In genomic region chr17:41500131-41500911, GRCh38 we compare ENCODE assay signal across 12 cellular contexts. TPM values are rescaled to one million over a fixed set of nuclear protein-coding genes. Genes with fewer than 3 reads are reported as not detected.
DNase-seq lines count a peak whose midpoint lies in the region; ATAC-seq, FAIRE-seq and TF ChIP-seq lines count a peak whose summit lies in the region.
"Had no signal": no experiment of that assay in that cellular context is flagged by ENCODE, and none has a peak within 500 bp of the region (broad histone marks: within the 10 kb centered on the region; RNA-seq: fewer than 3 reads in every experiment).

No MANE protein-coding gene starts in this region.

- peak overlapping the region; percentile 99; the same call in 1 of the 2 replicates for H2BK12ac ChIP-seq in H1 (ENCODE audit: low read depth, low read length)

- no peak overlapping the region; the same call in 1 of the 2 replicates for H2AK5ac ChIP-seq in H1 (ENCODE audit: low read depth, low read length)

- H2BK20ac ChIP-seq in H1 (ENCODE audit: low read length) = peak overlapping the region; percentile 91

- no peak overlapping the region for H3K4ac ChIP-seq in H1 (replicated peaks; ENCODE audit: insufficient read length, low read depth, low read length)

- peak overlapping the region; percentile 57; the same call in 1 of the 2 replicates for H2BK5ac ChIP-seq in H1 (ENCODE audit: low read depth, low read length)

- no peaks in the 10 kb centered on the region for H3K9me2 ChIP-seq in PC-9 (ENCODE audit: insufficient read depth)

- no peak overlapping the region for H3K14ac ChIP-seq in H1 (ENCODE audit: insufficient read length)

- H3K79me2 ChIP-seq in PC-9 (ENCODE audit: low read depth) (peaks cover 38% of the 10 kb centered on the region), H1 (ENCODE audit: control insufficient read depth in 1 of 2, insufficient read depth in 2 of 2, low read length in 2 of 2) (no peaks in the 10 kb centered on the region)

- no peak overlapping the region; the same call in none of the 2 replicates for H4K8ac ChIP-seq in H1 (ENCODE audit: extremely low read depth, insufficient read depth, low read length)

- H3K27me3 ChIP-seq in PC-9 (ENCODE audit: insufficient read depth, low read depth) = no peaks in the 10 kb centered on the region
- H3K27me3 ChIP-seq in H1 (replicated peaks in 1 of 4; ENCODE audit: control insufficient read depth in 3 of 4, extremely low read depth in 1 of 4, insufficient read depth in 3 of 4, low read length in 3 of 4) = no peaks in the 10 kb centered on the region
- H3K27me3 ChIP-seq in effector memory CD4-positive, alpha-beta T cell (replicated peaks; ENCODE audit: control insufficient read depth, insufficient read depth, low read length, poor library complexity, severe bottlenecking) = no peaks in the 10 kb centered on the region

- H4K91ac ChIP-seq in H1 (replicated peaks; ENCODE audit: insufficient read length, low read length) = peak overlapping the region; percentile 93

- TF ChIP-seq CTCF in PC-9 (conservative IDR thresholded peaks at IDR 0.05) (no peak), H1 (IDR thresholded peaks at IDR 0.05; ENCODE audit: control extremely low read depth in 1 of 3, insufficient read depth in 1 of 3, low read depth in 1 of 3, low read length in 3 of 3) (no peak), omental fat pad (IDR thresholded peaks at IDR 0.05) (no peak)

- H2AFZ ChIP-seq in PC-9 (no peak overlapping the region), H1 (ENCODE audit: low read length) (0 out of 2 replicates have a peak overlapping the region, but pooled peaks have one; percentile 55)

- H3K23ac ChIP-seq in H1 (ENCODE audit: insufficient read length) = no peak overlapping the region

- peak; percentile 41 for ATAC-seq in omental fat pad (ENCODE audit: low FRiP score)
- no peak for ATAC-seq in HG03432 (IDR thresholded peaks at IDR 0.05; ENCODE audit: unreplicated experiment)
- ATAC-seq: T-cell had no signal

- no peak for FAIRE-seq in H1 (lab: Jason Lieb, UNC)

- no peaks in the 10 kb centered on the region for H4K20me1 ChIP-seq in PC-9 (ENCODE audit: insufficient read depth)
- H4K20me1 ChIP-seq in H1 (replicated peaks in 1 of 2; ENCODE audit: control insufficient read depth in 1 of 2, insufficient read depth in 2 of 2, low read length in 2 of 2) = no peaks in the 10 kb centered on the region

- peak overlapping the region; percentile 73 for H3K4me2 ChIP-seq in PC-9
- H3K4me2 ChIP-seq in H1 (ENCODE audit: insufficient read depth in 1 of 2, low read depth in 2 of 2, low read length in 2 of 2) = peak overlapping the region; percentile 25 to 48

- H3F3A ChIP-seq in PC-9 (ENCODE audit: insufficient read depth, low read depth) = peaks cover 44% of the 10 kb centered on the region

- H3K4me3 ChIP-seq in PC-9 (peak overlapping the region; percentile 36; the same call in 1 of the 2 replicates), H1 (ENCODE audit: extremely low read depth in 1 of 4, insufficient read depth in 2 of 4, low read depth in 3 of 4, low read length in 4 of 4) (peak overlapping the region in 1 of 4 experiments; percentile 3; a peak in 1 of 8 replicates)
- no peak overlapping the region for H3K4me3 ChIP-seq in effector memory CD4-positive, alpha-beta T cell (ENCODE audit: insufficient read depth, low read depth, low read length, poor library complexity, severe bottlenecking)
- H3K4me3 ChIP-seq: suprapubic skin had no signal

- no peak for TF ChIP-seq POLR2A in H1 (IDR thresholded peaks at IDR 0.05; ENCODE audit: control extremely low read depth in 1 of 2, low read depth in 2 of 2, low read length in 2 of 2)

- BruUV-seq in PC-9 (replicated peaks; lab: Mats Ljungman, UMichigan) = TSS peak; percentile 66

- H3K23me2 ChIP-seq in H1 (ENCODE audit: low read depth, low read length) = no peaks in the 10 kb centered on the region

- no peaks in the 10 kb centered on the region for H3K79me1 ChIP-seq in H1 (ENCODE audit: low read depth, low read length)

- peak overlapping the region in 1 of 4 experiments; percentile 24; a peak in 1 of 7 replicates for H3K9ac ChIP-seq in H1 (replicated peaks in 1 of 4; ENCODE audit: extremely low read depth in 1 of 4, low read depth in 3 of 4, low read length in 3 of 4)

- WGBS in H1 (ENCODE audit: extremely low coverage in 1 of 2, insufficient coverage in 1 of 2, insufficient read length in 1 of 2, insufficient replicate concordance in 2 of 2, low coverage in 1 of 2, low lambda C conversion rate in 2 of 2, missing lambda C conversion rate in 1 of 2), 2 experiments = 78% methylated on average over 15 of the region's 15 CpGs; no CpG with 5 or more reads in 1 of the 2 experiments

- TF ChIP-seq RAD21 in H1 (IDR thresholded peaks at IDR 0.05 in 1 of 2, conservative IDR thresholded peaks at IDR 0.05 in 1 of 2; ENCODE audit: low read depth in 2 of 2, low read length in 2 of 2) = no peak

- H3K56ac ChIP-seq in H1 (replicated peaks; ENCODE audit: insufficient read length, low read depth, low read length) = no peak overlapping the region

- peak; percentile 26 for DNase-seq in GM04504 (ENCODE audit: low read depth)
- DNase-seq in PC-9 = peak; percentile 74 to 92
- no peak for DNase-seq in H1 (ENCODE audit: low read depth in 1 of 2, low spot score in 2 of 2)
- no peak for DNase-seq in omental fat pad (ENCODE audit: low spot score)
- no peak for DNase-seq in NCI-H748 (lab: John Stamatoyannopoulos, UW; ENCODE audit: unreplicated experiment)
- no peak for DNase-seq in effector memory CD4-positive, alpha-beta T cell
- DNase-seq in activated effector memory CD4-positive, alpha-beta T cell treated with Interleukin-2 at 50 U/mL for 16 hours = no peak
- DNase-seq: T-cell had no signal

- H4K5ac ChIP-seq in H1 (ENCODE audit: insufficient read length, low read depth, low read length) = no peak overlapping the region

- H3K4me1 ChIP-seq in PC-9 (replicated peaks; ENCODE audit: insufficient read depth) (peaks cover 81% of the 10 kb centered on the region), H1 (replicated peaks in 1 of 4; ENCODE audit: control insufficient read depth in 3 of 4, insufficient read depth in 4 of 4, low read length in 3 of 4) (peaks cover 0 to 19% (median 12%) of the 10 kb centered on the region in 4 experiments; a peak in 6 of 7 replicates)
- peaks cover 6% of the 10 kb centered on the region for H3K4me1 ChIP-seq in effector memory CD4-positive, alpha-beta T cell (ENCODE audit: control insufficient read depth, insufficient read depth, low read length, poor library complexity, severe bottlenecking)

- peak overlapping the region; percentile 60; the same call in 1 of the 2 replicates for H3K18ac ChIP-seq in H1 (ENCODE audit: extremely low read depth, low read length)

- H3K27ac ChIP-seq in PC-9 = peak overlapping the region; percentile 75
- no peak overlapping the region for H3K27ac ChIP-seq in H1 (ENCODE audit: low read depth, low read length)
- no peak overlapping the region for H3K27ac ChIP-seq in effector memory CD4-positive, alpha-beta T cell (ENCODE audit: insufficient read depth, low read length, poor library complexity, severe bottlenecking)
- H3K27ac ChIP-seq: suprapubic skin had no signal

- H2BK120ac ChIP-seq in H1 (replicated peaks; ENCODE audit: low read depth, low read length) = peak overlapping the region; percentile 38

- intact Hi-C loops in PC-9 (cut with micrococcal nuclease; ENCODE audit: unreplicated experiment) = no loop called here

- POLR2A ChIA-PET in PC-9 (lab: Charles Lee; ENCODE audit: unreplicated experiment) (interaction anchor here (0.6 to 1.0 kb wide), 9 partner anchors 19 to 292 kb away, joined by 3 to 7 read pairs (median 3); partner anchors contain the start of gene KRT15), H1 (lab: Charles Lee; ENCODE audit: partially characterized antibody) (interaction anchor here (1.0 to 5.6 kb wide), 5 partner anchors 12 to 189 kb away, joined by 3 to 32 read pairs (median 4); partner anchors contain the start of genes EIF1 and KRT19)

- H2BK15ac ChIP-seq in H1 (ENCODE audit: low read length) = peak overlapping the region; percentile 97; the same call in 1 of the 2 replicates

- no peaks in the 10 kb centered on the region for H3K9me3 ChIP-seq in PC-9 (ENCODE audit: insufficient read depth, low read depth)
- no peaks in the 10 kb centered on the region for H3K9me3 ChIP-seq in H1 (ENCODE audit: insufficient read depth in 2 of 2, low read depth in 1 of 2, low read length in 1 of 2)
- no peaks in the 10 kb centered on the region for H3K9me3 ChIP-seq in effector memory CD4-positive, alpha-beta T cell (ENCODE audit: control insufficient read depth, low read length)
- H3K9me3 ChIP-seq: suprapubic skin had no signal

- CTCF ChIA-PET in PC-9 (lab: Charles Lee) = interaction anchor here (1.4 to 1.7 kb wide), 2 partner anchors 48 to 177 kb away, joined by 5 to 6 read pairs; no protein-coding TSS in a partner anchor
- CTCF ChIA-PET in H1 (lab: Charles Lee; ENCODE audit: partially characterized antibody) = interaction anchor here (0.6 to 33.9 kb wide), 11 partner anchors 11 to 575 kb away, joined by 3 to 427 read pairs (median 6); partner anchors contain the start of gene KRT36

- H3K36me3 ChIP-seq in PC-9 (ENCODE audit: low read depth) (no peaks in the 10 kb centered on the region), H1 (ENCODE audit: control insufficient read depth in 2 of 4, insufficient read depth in 4 of 4, low read length in 3 of 4) (no peaks in the 10 kb centered on the region)
- H3K36me3 ChIP-seq in effector memory CD4-positive, alpha-beta T cell (ENCODE audit: control insufficient read depth, insufficient read depth, low read length) = no peaks in the 10 kb centered on the region
- H3K36me3 ChIP-seq: suprapubic skin had no signal

- no peak for TF ChIP-seq EP300 in H1 (IDR thresholded peaks at IDR 0.05; ENCODE audit: borderline replicate concordance in 1 of 2, low read depth in 2 of 2, low read length in 2 of 2)

RNA-seq across cellular contexts. Expression of gene KRT13, which starts 5.1 kb away (rescaled TPM):
- total RNA-seq in PC-9 (2021) = 606 and 1,548 TPM in 2 replicates
- total RNA-seq in H1 (2021; fragmentation: NEBNext Ultra II Directional; extraction: Animal tissue kit (Norgen Biotek cat#: 25700)) = not detected in 2 replicates
- polyA plus RNA-seq in H1 (2011; rRNA removed) = 0.09 and 0.17 TPM in 2 replicates
- not detected for polyA plus RNA-seq in H1 (2011; cell fraction: cytosol; rRNA removed)
- not detected for polyA plus RNA-seq in H1 (2011; cell fraction: nucleus; rRNA removed)
- polyA plus RNA-seq in H1 (2012, experiment 1 of 2) = not detected in 4 replicates
- not detected for polyA plus RNA-seq in H1 (2012, experiment 2 of 2)
- not detected for polyA plus RNA-seq in H1 (2013, experiment 1 of 2)
- polyA plus RNA-seq in H1 (2013, experiment 2 of 2) = not detected
- polyA minus RNA-seq in H1 (2011; rRNA and poly(A)+ RNA removed) = not detected in 2 replicates
- not detected for polyA minus RNA-seq in H1 (2011; cell fraction: cytosol; rRNA and poly(A)+ RNA removed)
- polyA minus RNA-seq in H1 (2011; cell fraction: nucleus; rRNA and poly(A)+ RNA removed) = not detected
- total RNA-seq in omental fat pad = under 1 TPM in 1 of 4 donors, not detected in 3; 0.65 TPM
- total RNA-seq: fibroblast of villous mesenchyme, T-cell had no signal

RNA-seq across cellular contexts. Expression of gene KRT36, which starts 10.6 kb away (rescaled TPM):
- total RNA-seq in PC-9 (2021) = not detected in 2 replicates
- total RNA-seq in H1 (2021; fragmentation: NEBNext Ultra II Directional; extraction: Animal tissue kit (Norgen Biotek cat#: 25700)) = not detected in 2 replicates
- polyA plus RNA-seq in H1 (2011; rRNA removed) = not detected in 2 replicates
- not detected for polyA plus RNA-seq in H1 (2011; cell fraction: cytosol; rRNA removed)
- polyA plus RNA-seq in H1 (2011; cell fraction: nucleus; rRNA removed) = not detected
- polyA plus RNA-seq in H1 (2012, experiment 1 of 2) = not detected in 4 replicates
- not detected for polyA plus RNA-seq in H1 (2012, experiment 2 of 2)
- polyA plus RNA-seq in H1 (2013, experiment 1 of 2) = not detected
- polyA plus RNA-seq in H1 (2013, experiment 2 of 2) = not detected
- polyA minus RNA-seq in H1 (2011; rRNA and poly(A)+ RNA removed) = not detected in 2 replicates
- not detected for polyA minus RNA-seq in H1 (2011; cell fraction: cytosol; rRNA and poly(A)+ RNA removed)
- not detected for polyA minus RNA-seq in H1 (2011; cell fraction: nucleus; rRNA and poly(A)+ RNA removed)
- not detected for total RNA-seq in omental fat pad
- total RNA-seq: mononuclear cell, T-cell had no signal

RNA-seq across cellular contexts. Expression of gene KRT15, which starts 18.4 kb away (rescaled TPM):
- total RNA-seq in PC-9 (2021) (41.9 and 49.9 TPM in 2 replicates), omental fat pad (1 to 10 TPM in 2 of 4 donors, under 1 TPM in 1, not detected in 1; 0.31 to 2.5 (median 1.8) TPM)
- 0.13 and 0.21 TPM in 2 replicates for total RNA-seq in H1 (2021; fragmentation: NEBNext Ultra II Directional; extraction: Animal tissue kit (Norgen Biotek cat#: 25700))
- polyA plus RNA-seq in H1 (2011; rRNA removed) = 0.09 and 0.11 TPM in 2 replicates
- 0.16 TPM for polyA plus RNA-seq in H1 (2011; cell fraction: cytosol; rRNA removed)
- polyA plus RNA-seq in H1 (2011; cell fraction: nucleus; rRNA removed) = 0.47 TPM
- polyA plus RNA-seq in H1 (2012, experiment 1 of 2) = 0.17 to 0.40 TPM (median 0.23 TPM) in 4 replicates
- not detected for polyA plus RNA-seq in H1 (2012, experiment 2 of 2)
- polyA plus RNA-seq in H1 (2013, experiment 1 of 2) = 0.04 TPM
- polyA plus RNA-seq in H1 (2013, experiment 2 of 2) = 0.42 TPM
- polyA minus RNA-seq in H1 (2011; rRNA and poly(A)+ RNA removed) = 0.20 and 0.25 TPM in 2 replicates
- not detected for polyA minus RNA-seq in H1 (2011; cell fraction: cytosol; rRNA and poly(A)+ RNA removed)
- 0.80 TPM for polyA minus RNA-seq in H1 (2011; cell fraction: nucleus; rRNA and poly(A)+ RNA removed)
- total RNA-seq: mononuclear cell had no signal

RNA-seq across cellular contexts. Expression of gene KRT35, which starts 19.4 kb away (rescaled TPM):
- total RNA-seq in PC-9 (2021) (not detected in 2 replicates), omental fat pad (not detected)
- not detected in 2 replicates for total RNA-seq in H1 (2021; fragmentation: NEBNext Ultra II Directional; extraction: Animal tissue kit (Norgen Biotek cat#: 25700))
- polyA plus RNA-seq in H1 (2011; rRNA removed) = not detected in 2 replicates
- polyA plus RNA-seq in H1 (2011; cell fraction: cytosol; rRNA removed) = not detected
- polyA plus RNA-seq in H1 (2011; cell fraction: nucleus; rRNA removed) = not detected
- polyA plus RNA-seq in H1 (2012, experiment 1 of 2) = not detected in 4 replicates
- not detected for polyA plus RNA-seq in H1 (2012, experiment 2 of 2)
- not detected for polyA plus RNA-seq in H1 (2013, experiment 1 of 2)
- not detected for polyA plus RNA-seq in H1 (2013, experiment 2 of 2)
- not detected in 2 replicates for polyA minus RNA-seq in H1 (2011; rRNA and poly(A)+ RNA removed)
- polyA minus RNA-seq in H1 (2011; cell fraction: cytosol; rRNA and poly(A)+ RNA removed) = not detected
- not detected for polyA minus RNA-seq in H1 (2011; cell fraction: nucleus; rRNA and poly(A)+ RNA removed)
- total RNA-seq: fibroblast of villous mesenchyme, mononuclear cell, T-cell had no signal

RNA-seq across cellular contexts. Expression of gene KRT19, which starts 27.8 kb away (rescaled TPM):
- total RNA-seq in PC-9 (2021) (1,811 and 2,277 TPM in 2 replicates), omental fat pad (100 to 1,000 TPM in 2 of 4 donors, 10 to 100 TPM in 2; 22.1 to 838 (median 270) TPM)
- total RNA-seq in H1 (2021; fragmentation: NEBNext Ultra II Directional; extraction: Animal tissue kit (Norgen Biotek cat#: 25700)) = 122 and 137 TPM in 2 replicates
- 120 and 192 TPM in 2 replicates for polyA plus RNA-seq in H1 (2011; rRNA removed)
- 174 TPM for polyA plus RNA-seq in H1 (2011; cell fraction: cytosol; rRNA removed)
- 160 TPM for polyA plus RNA-seq in H1 (2011; cell fraction: nucleus; rRNA removed)
- 117 to 161 TPM (median 152 TPM) in 4 replicates for polyA plus RNA-seq in H1 (2012, experiment 1 of 2)
- 165 TPM for polyA plus RNA-seq in H1 (2012, experiment 2 of 2)
- 70.3 TPM for polyA plus RNA-seq in H1 (2013, experiment 1 of 2)
- 64.2 TPM for polyA plus RNA-seq in H1 (2013, experiment 2 of 2)
- polyA minus RNA-seq in H1 (2011; rRNA and poly(A)+ RNA removed) = 68.0 and 81.3 TPM in 2 replicates
- polyA minus RNA-seq in H1 (2011; cell fraction: cytosol; rRNA and poly(A)+ RNA removed) = 95.6 TPM
- 73.2 TPM for polyA minus RNA-seq in H1 (2011; cell fraction: nucleus; rRNA and poly(A)+ RNA removed)

Comparison
In these comparisons a context has a peak if more than half of its experiments do, and no peak if none do; other contexts are left out.
1. DNase-seq: peak in GM04504 (single experiment) and PC-9 (2 of 2); none in H1 (0 of 2), omental fat pad (single experiment), NCI-H748 (single experiment), effector memory CD4-positive, alpha-beta T cell (0 of 3) and activated effector memory CD4-positive, alpha-beta T cell treated with Interleukin-2 at 50 U/mL for 16 hours (single experiment).
2. RNA of gene KRT13, which starts 5.1 kb away (total RNA-seq): 606 to 1,548 TPM in PC-9; 0.65 TPM in omental fat pad and not detected in H1; every median in the first group is over 100 times any median in the second.
3. RNA of gene KRT15, which starts 18.4 kb away (total RNA-seq): 41.9 to 49.9 TPM in PC-9; 0.31 to 2.5 TPM in omental fat pad and 0.13 to 0.21 TPM in H1; every median in the first group is over 10 times any median in the second.